In genomic region chr4:16995451-16995850, GRCh38 we compare ENCODE assay signal across 18 cellular contexts.
DNase-seq lines count a peak whose midpoint lies in the region; ATAC-seq and TF ChIP-seq lines count a peak whose summit lies in the region.
"Had no signal": no experiment of that assay in that cellular context is flagged by ENCODE, and none has a peak within 500 bp of the region (broad histone marks: within the 10 kb centered on the region; RNA-seq: fewer than 3 reads in every experiment).

No MANE protein-coding gene starts in this region.

- H3K36me3 ChIP-seq in MM.1S (replicated peaks; ENCODE audit: insufficient read depth, low read length): no peaks in the 10 kb centered on the region

- no peaks in the 10 kb centered on the region for H3K27me3 ChIP-seq in MM.1S (replicated peaks; ENCODE audit: insufficient read depth, low read length)

- POLR2A ChIA-PET in activated CD4-positive, alpha-beta T cell treated with anti-CD3 and anti-CD28 coated beads for 36 hours (lab: Charles Lee): no interaction called here
- POLR2A ChIA-PET in WTC11 (lab: Charles Lee): interaction anchor here (1.1 kb wide), 1 partner anchor 10 kb away, joined by 5 read pairs; no protein-coding TSS in a partner anchor

- no peak overlapping the region for H3K4me3 ChIP-seq in MM.1S (ENCODE audit: low read length)
- H3K4me3 ChIP-seq: K562, PC-9 had no signal

- H3K4me3 Mint-ChIP-seq in activated CD4-positive, alpha-beta T cell treated with anti-CD3 and anti-CD28 coated beads, Interleukin-2, amount 10 ng/mL, durations not matched to agents 24 days and 14 days: no peak overlapping the region
- no peak overlapping the region for H3K4me3 Mint-ChIP-seq in activated CD4-positive, alpha-beta T cell treated with anti-CD3 and anti-CD28 coated beads for 36 hours
- H3K4me3 Mint-ChIP-seq in WTC11: peak overlapping the region; percentile 37; the same call in 1 of the 2 replicates
- H3K4me3 Mint-ChIP-seq: CD14-positive monocyte had no signal

- no peaks in the 10 kb centered on the region for H3K27me3 Mint-ChIP-seq in activated CD4-positive, alpha-beta T cell treated with anti-CD3 and anti-CD28 coated beads, Interleukin-2, amount 10 ng/mL, durations not matched to agents 24 days and 14 days
- peaks cover 3% of the 10 kb centered on the region for H3K27me3 Mint-ChIP-seq in activated CD4-positive, alpha-beta T cell treated with anti-CD3 and anti-CD28 coated beads for 36 hours
- H3K27me3 Mint-ChIP-seq in WTC11 (ENCODE audit: low read depth): peaks cover 12% of the 10 kb centered on the region

- no peaks in the 10 kb centered on the region for H3K9me2 ChIP-seq in MM.1S (replicated peaks; ENCODE audit: insufficient read depth, low read length)

- CTCF ChIA-PET in activated CD4-positive, alpha-beta T cell treated with anti-CD3 and anti-CD28 coated beads for 36 hours (lab: Charles Lee): no interaction called here
- CTCF ChIA-PET in WTC11 (lab: Charles Lee): interaction anchor here (0.7 to 1.2 kb wide), 4 partner anchors 9 to 79 kb away, joined by 3 to 4 read pairs (median 4); no protein-coding TSS in a partner anchor

- ATAC-seq in activated CD4-positive, alpha-beta T cell treated with anti-CD3 and anti-CD28 coated beads for 36 hours: no peak
- ATAC-seq in WTC11: peak; percentile 84
- ATAC-seq: K562, Right ventricle myocardium inferior had no signal

- TF ChIP-seq CTCF in WTC11 (IDR thresholded peaks at IDR 0.05): no peak
- TF ChIP-seq CTCF in MM.1S (IDR thresholded peaks at IDR 0.05; ENCODE audit: low read length): no peak

- no peaks in the 10 kb centered on the region for H3K36me3 Mint-ChIP-seq in activated CD4-positive, alpha-beta T cell treated with anti-CD3 and anti-CD28 coated beads, Interleukin-2, amount 10 ng/mL, durations not matched to agents 24 days and 14 days (ENCODE audit: low read depth)
- H3K36me3 Mint-ChIP-seq in activated CD4-positive, alpha-beta T cell treated with anti-CD3 and anti-CD28 coated beads for 36 hours (ENCODE audit: low read depth): no peaks in the 10 kb centered on the region
- H3K36me3 Mint-ChIP-seq in WTC11: peaks cover 35% of the 10 kb centered on the region
- H3K36me3 Mint-ChIP-seq: CD14-positive monocyte had no signal

- no peak overlapping the region for H3K27ac Mint-ChIP-seq in activated CD4-positive, alpha-beta T cell treated with anti-CD3 and anti-CD28 coated beads, Interleukin-2, amount 10 ng/mL, durations not matched to agents 24 days and 14 days
- no peak overlapping the region for H3K27ac Mint-ChIP-seq in activated CD4-positive, alpha-beta T cell treated with anti-CD3 and anti-CD28 coated beads for 36 hours
- peak overlapping the region; percentile 61 for H3K27ac Mint-ChIP-seq in WTC11
- H3K27ac Mint-ChIP-seq: CD14-positive monocyte had no signal

- H3K4me1 ChIP-seq in MM.1S (ENCODE audit: low read length): no peaks in the 10 kb centered on the region

- no peaks in the 10 kb centered on the region for H3K9me3 ChIP-seq in MM.1S (replicated peaks; ENCODE audit: insufficient read depth, low read length)

- intact Hi-C loops in activated CD4-positive, alpha-beta T cell treated with anti-CD3 and anti-CD28 coated beads, Interleukin-2, amount 10 ng/mL, durations not matched to agents 24 days and 14 days (cut with micrococcal nuclease): no loop called here
- intact Hi-C loops in activated CD4-positive, alpha-beta T cell treated with anti-CD3 and anti-CD28 coated beads for 36 hours (cut with DNase I, micrococcal nuclease): no loop called here

- H3K4me2 ChIP-seq in MM.1S (ENCODE audit: low read depth, low read length): no peak overlapping the region
- H3K4me2 ChIP-seq: PC-9 had no signal

- DNase-seq in activated CD4-positive, alpha-beta T cell treated with anti-CD3 and anti-CD28 coated beads, Interleukin-2, amount 10 ng/mL, durations not matched to agents 24 days and 14 days: peak; percentile 30
- DNase-seq in activated CD4-positive, alpha-beta T cell treated with anti-CD3 and anti-CD28 coated beads for 36 hours: no peak
- DNase-seq in WTC11 (ENCODE audit: low spot score) (no peak), iPS DF 19.7 (ENCODE audit: low read depth, low spot score) (peak; percentile 73), MM.1S (no peak), NCI-H69 (lab: John Stamatoyannopoulos, UW) (no peak), NCI-H1417 (lab: John Stamatoyannopoulos, UW) (no peak), NCI-H146 (lab: John Stamatoyannopoulos, UW) (no peak)
- DNase-seq: 8988T; COR-L47; DMS153; NCI-H226; NCI-H526; NK-92 treated with Interleukin-12 subunit alpha and Interleukin-12 subunit beta, amount 100 ng/mL, for 24 hours; PC-9 had no signal

- no peak overlapping the region for H2AFZ ChIP-seq in MM.1S (ENCODE audit: low read length)
- H2AFZ ChIP-seq: PC-9 had no signal

- H3K79me2 ChIP-seq in MM.1S (ENCODE audit: low read length): no peaks in the 10 kb centered on the region

- no peaks in the 10 kb centered on the region for H3K9me3 Mint-ChIP-seq in activated CD4-positive, alpha-beta T cell treated with anti-CD3 and anti-CD28 coated beads, Interleukin-2, amount 10 ng/mL, durations not matched to agents 24 days and 14 days
- H3K9me3 Mint-ChIP-seq in activated CD4-positive, alpha-beta T cell treated with anti-CD3 and anti-CD28 coated beads for 36 hours (ENCODE audit: low read depth): no peaks in the 10 kb centered on the region
- H3K9me3 Mint-ChIP-seq in WTC11: peaks cover 30% of the 10 kb centered on the region

- no peaks in the 10 kb centered on the region for H4K20me1 ChIP-seq in MM.1S (ENCODE audit: insufficient read depth, low read length)

- no peak overlapping the region for H3K9ac ChIP-seq in MM.1S (ENCODE audit: low read length)

- no peaks in the 10 kb centered on the region for H3K4me1 Mint-ChIP-seq in activated CD4-positive, alpha-beta T cell treated with anti-CD3 and anti-CD28 coated beads, Interleukin-2, amount 10 ng/mL, durations not matched to agents 24 days and 14 days
- no peaks in the 10 kb centered on the region for H3K4me1 Mint-ChIP-seq in activated CD4-positive, alpha-beta T cell treated with anti-CD3 and anti-CD28 coated beads for 36 hours
- peaks cover 70% of the 10 kb centered on the region for H3K4me1 Mint-ChIP-seq in WTC11
- H3K4me1 Mint-ChIP-seq: CD14-positive monocyte had no signal

- H3K27ac ChIP-seq in MM.1S (ENCODE audit: low read length): no peak overlapping the region
- H3K27ac ChIP-seq: PC-9 had no signal

- no peaks in the 10 kb centered on the region for H3F3A ChIP-seq in MM.1S (ENCODE audit: insufficient read depth, low read length)

TF ChIP-seq in WTC11, 78 proteins besides CTCF, POLR2A, EP300 and RAD21:
- TF ChIP-seq CDX4 (CRISPR knock-in tag; IDR thresholded peaks at IDR 0.05; ENCODE audit: borderline replicate concordance) (no peak), ZNF425 (CRISPR knock-in tag; conservative IDR thresholded peaks at IDR 0.05) (no peak), TEAD1 (CRISPR knock-in tag; IDR thresholded peaks at IDR 0.05) (peak; percentile 83; the same call in 1 of the 2 replicates)
TF ChIP-seq in WTC11: peak in this region for 1.

Comparison
In these comparisons a context has a peak if more than half of its experiments do, and no peak if none do; other contexts are left out.
1. DNase-seq: peak in activated CD4-positive, alpha-beta T cell treated with anti-CD3 and anti-CD28 coated beads, Interleukin-2, amount 10 ng/mL, durations not matched to agents 24 days and 14 days (single experiment) and iPS DF 19.7 (single experiment); none in activated CD4-positive, alpha-beta T cell treated with anti-CD3 and anti-CD28 coated beads for 36 hours (single experiment), WTC11 (single experiment), MM.1S (single experiment), NCI-H69 (single experiment), NCI-H1417 (0 of 3) and NCI-H146 (single experiment).